ENCODE assay signal across 1 cellular context in genomic region chr6:3258720-3259490, GRCh38.
TF ChIP-seq lines count a peak whose summit lies in the region.

TSS of gene PSMG4 (plus strand) at chr6:3258947. CDS start at chr6:3259023, 76 bp downstream.

TF ChIP-seq in GM12878, 131 proteins besides CTCF, POLR2A, EP300 and RAD21 (continued from another document):
- no peak for TF ChIP-seq SMC3 (IDR thresholded peaks at IDR 0.05; ENCODE audit: borderline replicate concordance, low read length)
- peak; percentile 56; the same call in 1 of the 2 replicates for TF ChIP-seq ZNF24 (IDR thresholded peaks at IDR 0.05)
- no peak for TF ChIP-seq CBX3 (IDR thresholded peaks at IDR 0.05; ENCODE audit: borderline replicate concordance, low read depth)
- peak; percentile 87 for TF ChIP-seq GATAD2B (conservative IDR thresholded peaks at IDR 0.05; ENCODE audit: low read depth)
- peak; percentile 85 for TF ChIP-seq RELB (IDR thresholded peaks at IDR 0.05; ENCODE audit: low read depth)
